Comparison of ENCODE assay signal across 11 cellular contexts in genomic region chr16:59899940-59900339, GRCh38.
"Had no signal": no experiment of that assay in that cellular context is flagged by ENCODE, and none has a peak within 500 bp of the region (broad histone marks: within the 10 kb centered on the region; RNA-seq: fewer than 3 reads in every experiment).

No MANE protein-coding gene starts in this region.

- H3K36me3 ChIP-seq: cardiac muscle cell, gastrocnemius medialis, heart right ventricle, left lung, spleen, transverse colon had no signal

- DNase-seq: activated CD4-positive, alpha-beta T cell treated with anti-CD3 and anti-CD28 coated beads, Interleukin-2, amount 10 ng/mL, durations not matched to agents 24 days and 14 days; activated naive CD4-positive, alpha-beta T cell treated with anti-CD3 and anti-CD28 coated beads for 36 hours; gastrocnemius medialis; heart right ventricle; left lung; spleen; stimulated activated CD4-positive, alpha-beta T cell treated with anti-CD3 and anti-CD28 coated beads, Interleukin-1b, Interleukin-23, amount 100 ng/mL, for 48 hours; stimulated activated naive CD4-positive, alpha-beta T cell; substantia nigra; transverse colon had no signal

- H3K27ac ChIP-seq: cardiac muscle cell, gastrocnemius medialis, heart right ventricle, left lung, spleen, transverse colon had no signal

- H3K4me1 ChIP-seq: gastrocnemius medialis, heart right ventricle, left lung, spleen, transverse colon had no signal

- H3K4me3 ChIP-seq: cardiac muscle cell, gastrocnemius medialis, heart right ventricle, left lung, spleen, transverse colon had no signal

- H3K27me3 ChIP-seq: cardiac muscle cell, gastrocnemius medialis, heart right ventricle, left lung, spleen, transverse colon had no signal
